ENCODE assay signal across 30 cellular contexts in genomic region chr16:12024429-12024828, GRCh38. TPM values are rescaled to one million over a fixed set of nuclear protein-coding genes. Genes with fewer than 3 reads are reported as not detected.
DNase-seq lines count a peak whose midpoint lies in the region; ATAC-seq and TF ChIP-seq lines count a peak whose summit lies in the region.
"Had no signal": no experiment of that assay in that cellular context is flagged by ENCODE, and none has a peak within 500 bp of the region (broad histone marks: within the 10 kb centered on the region; RNA-seq: fewer than 3 reads in every experiment).

No MANE protein-coding gene starts in this region.

- H3K4me3 ChIP-seq in PC-3 (ENCODE audit: low read length): no peak overlapping the region
- no peak overlapping the region for H3K4me3 ChIP-seq in parathyroid adenoma (ENCODE audit: low read depth, low read length)
- no peak overlapping the region for H3K4me3 ChIP-seq in suprapubic skin
- H3K4me3 ChIP-seq: adrenal gland, GM23248, heart left ventricle had no signal

- H3K4me2 ChIP-seq in PC-3 (ENCODE audit: low read length) (no peak overlapping the region), parathyroid adenoma (ENCODE audit: low read length) (no peak overlapping the region)

- CTCF ChIA-PET in PC-3 (lab: Charles Lee): no interaction called here

- WGBS in suprapubic skin: 87% methylated on average over 7 of the region's 7 CpGs

- BruUV-seq in PC-3 (replicated peaks; lab: Mats Ljungman, UMichigan): no TSS peak

- intact Hi-C loops in PC-3 (cut with micrococcal nuclease): loop anchor here (2.0 kb wide), 1 partner anchor 48 kb away; the partner anchor contains the start of gene SNX29

- DNase-seq in ELF-1 (ENCODE audit: low read depth, low spot score) (peak; percentile 42), PC-3 (peak; percentile 27), NK-92 (lab: John Stamatoyannopoulos, UW; ENCODE audit: unreplicated experiment) (no peak), suprapubic skin (ENCODE audit: low spot score in 2 of 2) (no peak)
- DNase-seq: activated CD4-positive, alpha-beta T cell treated with anti-CD3 and anti-CD28 coated beads for 48 hours; activated T-cell treated with anti-CD3 and anti-CD28 coated beads, Interleukin-2, amount 50 U/mL, for 4 hours; adrenal gland; BE2C; effector CD4-positive, alpha-beta T cell; erythroblast; foreskin fibroblast; GM23248; heart left ventricle; left cardiac atrium; mesenchymal stem cell; NCI-H187; NCI-H524 treated with DMSO at 0.1 percent for 48 hours; stimulated activated naive CD8-positive, alpha-beta T cell treated with anti-CD3 and anti-CD28 coated beads, Interleukin-15, Interleukin-2, amounts not matched to agents 100 U/mL and 50 U/mL, for 24 hours; T-helper 2 cell had no signal

- POLR2A ChIA-PET in PC-3 (lab: Charles Lee; ENCODE audit: unreplicated experiment): no interaction called here

- peaks cover 28% of the 10 kb centered on the region for H3K4me1 ChIP-seq in PC-3 (ENCODE audit: insufficient read depth, low read length)
- peaks cover 36% of the 10 kb centered on the region for H3K4me1 ChIP-seq in parathyroid adenoma
- peaks cover 12% of the 10 kb centered on the region for H3K4me1 ChIP-seq in suprapubic skin
- H3K4me1 ChIP-seq: BE2C had no signal

- H3K79me2 ChIP-seq in PC-3 (ENCODE audit: low read length) (peaks cover 8% of the 10 kb centered on the region), parathyroid adenoma (peaks cover 51% of the 10 kb centered on the region)

- H2AFZ ChIP-seq in PC-3 (ENCODE audit: low read length) (no peak overlapping the region), parathyroid adenoma (no peak overlapping the region)
- H2AFZ ChIP-seq: GM23248 had no signal

- no peak for TF ChIP-seq POLR2A in suprapubic skin (IDR thresholded peaks at IDR 0.05)

- no peak for TF ChIP-seq EP300 in suprapubic skin (IDR thresholded peaks at IDR 0.05)

- ATAC-seq in PC-3: no peak
- ATAC-seq in esophagus mucosa: peak; percentile 77
- no peak for ATAC-seq in HG03521 (IDR thresholded peaks at IDR 0.05; ENCODE audit: unreplicated experiment)
- ATAC-seq: activated T-cell treated with anti-CD3 and anti-CD28 coated beads, Interleukin-2, amount 50 U/mL, for 4 hours; heart left ventricle; left cardiac atrium; SK-N-SH treated with all-trans-retinoic acid at 6 μM for 48 hours; stimulated activated naive CD8-positive, alpha-beta T cell treated with anti-CD3 and anti-CD28 coated beads, Interleukin-15, Interleukin-2, amounts not matched to agents 100 U/mL and 50 U/mL, for 24 hours had no signal

- no peak for TF ChIP-seq CTCF in PC-3 (conservative IDR thresholded peaks at IDR 0.05; ENCODE audit: low read depth, low read length)
- no peak for TF ChIP-seq CTCF in parathyroid adenoma (IDR thresholded peaks at IDR 0.05)
- TF ChIP-seq CTCF in suprapubic skin (IDR thresholded peaks at IDR 0.05): no peak

- H3K9me2 ChIP-seq in PC-3 (replicated peaks; ENCODE audit: low read length): no peaks in the 10 kb centered on the region

- H3K27me3 ChIP-seq in PC-3 (ENCODE audit: low read length) (no peaks in the 10 kb centered on the region), parathyroid adenoma (ENCODE audit: control insufficient read depth, insufficient read depth, low read length) (no peaks in the 10 kb centered on the region), suprapubic skin (no peaks in the 10 kb centered on the region)
- H3K27me3 ChIP-seq: adrenal gland, BE2C, heart left ventricle, neutrophil had no signal

- H3K9ac ChIP-seq in PC-3 (ENCODE audit: low read length): no peak overlapping the region
- H3K9ac ChIP-seq in parathyroid adenoma: no peak overlapping the region
- H3K9ac ChIP-seq: GM23248 had no signal

- H3K27ac ChIP-seq in PC-3 (ENCODE audit: low read length) (no peak overlapping the region), parathyroid adenoma (peak overlapping the region; percentile 22), suprapubic skin (no peak overlapping the region)
- H3K27ac ChIP-seq: adrenal gland, GM23248, heart left ventricle, HL-60, neutrophil had no signal

- H3K9me3 ChIP-seq in PC-3 (ENCODE audit: low read length) (no peaks in the 10 kb centered on the region), parathyroid adenoma (ENCODE audit: control insufficient read depth, low read length) (no peaks in the 10 kb centered on the region), suprapubic skin (no peaks in the 10 kb centered on the region)
- H3K9me3 ChIP-seq: adrenal gland, BE2C, heart left ventricle, neutrophil had no signal

- no peaks in the 10 kb centered on the region for H3F3A ChIP-seq in PC-3 (ENCODE audit: low read length, unreplicated experiment)

- H4K20me1 ChIP-seq in PC-3 (ENCODE audit: low read length): no peaks in the 10 kb centered on the region

- H3K36me3 ChIP-seq in PC-3 (ENCODE audit: low read depth, low read length) (no peaks in the 10 kb centered on the region), parathyroid adenoma (ENCODE audit: control insufficient read depth, insufficient read depth, low read length) (no peaks in the 10 kb centered on the region), suprapubic skin (no peaks in the 10 kb centered on the region)
- H3K36me3 ChIP-seq: adrenal gland, BE2C, neutrophil had no signal

RNA-seq across cellular contexts. Expression of gene SNX29, which starts 47.9 kb away (rescaled TPM):
- 5.2 and 10.5 TPM in 2 replicates for total RNA-seq in PC-3 (2014; rRNA removed)
- total RNA-seq in esophagus mucosa: 16.6 TPM
- total RNA-seq in suprapubic skin: 10 to 100 TPM; 19.5 to 52.9 (median 39.9) TPM

RNA-seq across cellular contexts. Expression of gene TNFRSF17, which starts 59.4 kb away (rescaled TPM):
- total RNA-seq in PC-3 (2014; rRNA removed): not detected in 2 replicates
- 0.24 TPM for total RNA-seq in esophagus mucosa
- total RNA-seq in suprapubic skin: not detected
- total RNA-seq: activated CD8-positive, alpha-beta memory T cell treated with anti-CD3 and anti-CD28 coated beads for 36 hours; activated T-cell treated with anti-CD3 and anti-CD28 coated beads, Interleukin-2, amount 50 U/mL, for 4 hours; adrenal gland; G401; GM23248; left cardiac atrium; LHCN-M2; pulmonary artery endothelial cell; skeletal muscle tissue had no signal

Comparison
In these comparisons a context has a peak if more than half of its experiments do, and no peak if none do; other contexts are left out.
1. DNase-seq: peak in ELF-1 (single experiment) and PC-3 (single experiment); none in NK-92 (single experiment) and suprapubic skin (0 of 2).